In the genomic region with DNA sequence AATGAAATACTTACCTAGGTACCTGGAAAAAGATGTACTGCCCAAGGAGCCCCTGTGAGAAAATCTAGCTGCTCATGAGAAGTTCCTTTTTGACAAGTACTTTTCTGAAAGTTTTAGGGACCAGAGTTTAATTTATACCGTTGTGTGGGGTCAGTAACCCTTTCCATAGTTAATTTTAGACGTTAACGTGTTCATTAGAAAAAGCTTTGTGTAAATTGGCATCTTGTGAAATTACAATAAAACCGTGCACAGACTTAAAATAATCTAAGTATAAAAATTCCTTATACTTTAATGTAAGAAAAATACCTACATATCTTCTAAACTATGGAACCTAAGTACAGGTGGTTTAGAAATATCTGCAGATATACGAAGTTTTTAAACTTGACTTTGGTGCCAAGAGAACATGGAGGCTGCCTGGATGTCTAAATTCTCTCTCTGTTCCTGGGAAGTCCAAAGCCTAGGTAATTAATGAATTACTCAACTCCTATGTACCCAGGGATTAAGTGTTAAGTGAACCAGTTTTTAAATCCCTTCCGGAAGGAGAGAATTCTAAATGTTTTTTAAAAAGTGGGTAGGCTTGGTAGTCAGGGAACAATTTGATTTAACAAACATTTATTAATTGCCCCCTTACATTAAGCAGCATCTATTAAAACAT, we compare ENCODE assay signal across 1 cellular context.
TF ChIP-seq lines count a peak whose summit lies in the region.

No MANE protein-coding gene starts in this region.

TF ChIP-seq in H1, 55 proteins besides CTCF, POLR2A, EP300 and RAD21 (continued from another document):
- TF ChIP-seq POU5F1 (IDR thresholded peaks at IDR 0.05; ENCODE audit: low read depth, low read length) (no peak), EZH2 (IDR thresholded peaks at IDR 0.05; ENCODE audit: low read depth, low read length, severe bottlenecking) (no peak), KDM4A (IDR thresholded peaks at IDR 0.05; ENCODE audit: low read depth, low read length, severe bottlenecking) (no peak), NANOG (IDR thresholded peaks at IDR 0.05; ENCODE audit: insufficient read depth, low read depth, low read length, poor library complexity, severe bottlenecking) (no peak), KDM5A (IDR thresholded peaks at IDR 0.05; ENCODE audit: low read length) (no peak), CHD1 (IDR thresholded peaks at IDR 0.05; ENCODE audit: low read depth, low read length) (no peak), TAF1 (IDR thresholded peaks at IDR 0.05; ENCODE audit: low read depth, low read length) (no peak), BACH1 (IDR thresholded peaks at IDR 0.05; ENCODE audit: low read length) (no peak), RNF2 (IDR thresholded peaks at IDR 0.05; ENCODE audit: borderline replicate concordance, low read depth, low read length, missing control alignments, poor library complexity, severe bottlenecking) (no peak)
- TF ChIP-seq, protein P1, sequence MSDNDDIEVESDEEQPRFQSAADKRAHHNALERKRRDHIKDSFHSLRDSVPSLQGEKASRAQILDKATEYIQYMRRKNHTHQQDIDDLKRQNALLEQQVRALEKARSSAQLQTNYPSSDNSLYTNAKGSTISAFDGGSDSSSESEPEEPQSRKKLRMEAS (IDR thresholded peaks at IDR 0.05), result no peak
- TF ChIP-seq, protein P2, sequence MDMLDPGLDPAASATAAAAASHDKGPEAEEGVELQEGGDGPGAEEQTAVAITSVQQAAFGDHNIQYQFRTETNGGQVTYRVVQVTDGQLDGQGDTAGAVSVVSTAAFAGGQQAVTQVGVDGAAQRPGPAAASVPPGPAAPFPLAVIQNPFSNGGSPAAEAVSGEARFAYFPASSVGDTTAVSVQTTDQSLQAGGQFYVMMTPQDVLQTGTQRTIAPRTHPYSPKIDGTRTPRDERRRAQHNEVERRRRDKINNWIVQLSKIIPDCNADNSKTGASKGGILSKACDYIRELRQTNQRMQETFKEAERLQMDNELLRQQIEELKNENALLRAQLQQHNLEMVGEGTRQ (IDR thresholded peaks at IDR 0.05; ENCODE audit: low read length), result no peak
TF ChIP-seq in H1: peak in this region for 0.
